8 cellular contexts compared by ENCODE assay signal in the genomic region with DNA sequence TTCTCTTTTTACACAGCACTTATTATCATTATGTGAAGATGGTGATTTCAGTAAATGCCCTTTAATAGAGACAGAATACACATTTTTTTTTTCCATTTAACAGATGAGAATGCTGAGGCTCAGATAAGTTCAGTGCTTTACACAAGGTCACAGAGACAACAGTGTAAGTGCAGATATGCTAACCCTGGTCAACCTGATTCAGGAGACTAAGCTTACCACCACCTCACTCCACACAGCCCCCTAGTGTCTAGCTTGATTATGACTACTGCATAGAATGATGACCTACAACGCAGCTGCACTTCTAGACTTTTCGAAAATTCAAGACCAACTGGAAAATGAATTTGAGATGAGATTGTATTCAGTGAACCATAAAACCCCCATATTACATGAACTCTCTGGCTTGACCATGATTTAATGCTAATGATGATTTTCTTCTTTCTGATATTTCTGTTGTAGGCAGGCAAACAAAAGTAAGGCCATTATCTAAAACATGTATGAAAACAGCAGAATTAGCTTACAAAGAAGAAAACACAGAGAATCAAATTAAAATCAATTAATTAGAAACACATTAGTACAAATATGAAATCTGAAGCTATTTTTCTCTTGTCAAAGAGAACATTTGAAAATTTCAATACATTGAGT.
DNase-seq lines count a peak whose midpoint lies in the region; ATAC-seq and TF ChIP-seq lines count a peak whose summit lies in the region.

No MANE protein-coding gene starts in this region.

- H3K18ac ChIP-seq in IMR-90 (ENCODE audit: low read depth, low read length) = no peak overlapping the region

- no peak overlapping the region for H2AK9ac ChIP-seq in IMR-90 (replicated peaks; ENCODE audit: low read depth, low read length, poor library complexity)

- peak; percentile 66 for ATAC-seq in activated CD4-positive, alpha-beta T cell treated with anti-CD3 and anti-CD28 coated beads for 36 hours
- ATAC-seq in IMR-90 (ENCODE audit: low read depth) = peak; percentile 44; the same call in 1 of the 2 replicates
- ATAC-seq in stimulated activated memory B cell treated with anti-CD40 and anti-IgM and Interleukin-4, amounts not matched to agents 10 μg/mL and 1 μg/mL and 100 μg/mL, for 72 hours = peak; percentile 67

- H3K9me3 Mint-ChIP-seq in activated CD4-positive, alpha-beta T cell treated with anti-CD3 and anti-CD28 coated beads for 36 hours (ENCODE audit: low read depth) = peaks cover 1% of the 10 kb centered on the region
- H3K9me3 Mint-ChIP-seq in stimulated activated memory B cell treated with anti-CD40 and anti-IgM and Interleukin-4, amounts not matched to agents 10 μg/mL and 1 μg/mL and 100 μg/mL, for 72 hours = no peaks in the 10 kb centered on the region
- no peaks in the 10 kb centered on the region for H3K9me3 Mint-ChIP-seq in activated naive CD8-positive, alpha-beta T cell treated with anti-CD3 and anti-CD28 coated beads for 36 hours

- no peaks in the 10 kb centered on the region for H3K36me3 ChIP-seq in IMR-90 (ENCODE audit: control insufficient read depth, insufficient read depth, low read length)

- TF ChIP-seq POLR2A in IMR-90 (IDR thresholded peaks at IDR 0.05; ENCODE audit: low read depth, low read length) = no peak

- peaks cover 8% of the 10 kb centered on the region for H3K27me3 Mint-ChIP-seq in activated CD4-positive, alpha-beta T cell treated with anti-CD3 and anti-CD28 coated beads for 36 hours
- H3K27me3 Mint-ChIP-seq in stimulated activated memory B cell treated with anti-CD40 and anti-IgM and Interleukin-4, amounts not matched to agents 10 μg/mL and 1 μg/mL and 100 μg/mL, for 72 hours = no peaks in the 10 kb centered on the region
- no peaks in the 10 kb centered on the region for H3K27me3 Mint-ChIP-seq in activated naive CD8-positive, alpha-beta T cell treated with anti-CD3 and anti-CD28 coated beads for 36 hours

- H4K8ac ChIP-seq in IMR-90 (ENCODE audit: low read depth in 2 of 2, low read length in 2 of 2) = no peak overlapping the region

- H4K5ac ChIP-seq in IMR-90 (ENCODE audit: low read depth, low read length) = no peak overlapping the region

- in situ Hi-C loops in IMR-90 (cut with MboI; ENCODE audit: low sequenced_read_pairs) = no loop called here

- H2BK20ac ChIP-seq in IMR-90 (ENCODE audit: low read depth, low read length) = no peak overlapping the region

- no peak overlapping the region for H2AK5ac ChIP-seq in IMR-90 (ENCODE audit: low read depth, low read length)

- no peak overlapping the region for H3K4ac ChIP-seq in IMR-90 (ENCODE audit: low read depth, low read length)

- no peak overlapping the region for H3K56ac ChIP-seq in IMR-90 (ENCODE audit: extremely low read depth, insufficient read depth, low read length)

- H3K27ac Mint-ChIP-seq in activated CD4-positive, alpha-beta T cell treated with anti-CD3 and anti-CD28 coated beads for 36 hours = no peak overlapping the region
- H3K27ac Mint-ChIP-seq in stimulated activated memory B cell treated with anti-CD40 and anti-IgM and Interleukin-4, amounts not matched to agents 10 μg/mL and 1 μg/mL and 100 μg/mL, for 72 hours = no peak overlapping the region
- H3K27ac Mint-ChIP-seq in activated naive CD8-positive, alpha-beta T cell treated with anti-CD3 and anti-CD28 coated beads for 36 hours = no peak overlapping the region

- dilution Hi-C loops in IMR-90 (cut with HindIII; ENCODE audit: low sequenced_read_pairs, unreplicated experiment) = no loop called here

- CTCF ChIA-PET in activated CD4-positive, alpha-beta T cell treated with anti-CD3 and anti-CD28 coated beads for 36 hours (lab: Charles Lee) = interaction anchor here (0.6 to 1.8 kb wide), 5 partner anchors 19 to 831 kb away, joined by 3 to 5 read pairs (median 3); no protein-coding TSS in a partner anchor
- CTCF ChIA-PET in IMR-90 (lab: Yijun Ruan, JAX) = interaction anchor here (0.7 to 0.9 kb wide), 2 partner anchors 10 to 12 kb away, joined by 3 read pairs; no protein-coding TSS in a partner anchor

- TF ChIP-seq CTCF in IMR-90 (conservative IDR thresholded peaks at IDR 0.05; ENCODE audit: low read depth, low read length) = peak; percentile 35

- no peak for DNase-seq in activated CD4-positive, alpha-beta T cell treated with anti-CD3 and anti-CD28 coated beads for 36 hours
- DNase-seq in activated CD4-positive, alpha-beta T cell treated with anti-CD3 and anti-CD28 coated beads, Interleukin-2, amount 50 U/mL, for 4 hours = no peak
- peak; percentile 14 for DNase-seq in IMR-90
- DNase-seq in dermis blood vessel endothelial cell = peak; percentile 63
- DNase-seq in SKM-1 treated with dmso at 0.1 percent for 144 hours (lab: John Stamatoyannopoulos, UW; ENCODE audit: unreplicated experiment) = no peak
- DNase-seq in activated naive CD8-positive, alpha-beta T cell treated with anti-CD3 and anti-CD28 coated beads for 36 hours = no peak
- no peak for DNase-seq in nucleus accumbens (lab: John Stamatoyannopoulos, UW)

- no peaks in the 10 kb centered on the region for H3K4me1 ChIP-seq in IMR-90 (ENCODE audit: control insufficient read depth, insufficient read depth, low read length)

- no TSS peak for BruUV-seq in IMR-90 (replicated peaks; lab: Mats Ljungman, UMichigan)

- no peak overlapping the region for H2BK15ac ChIP-seq in IMR-90 (ENCODE audit: low read depth, low read length)

- no peak overlapping the region for H3K27ac ChIP-seq in IMR-90 (ENCODE audit: insufficient read depth, low read length)

- H2AFZ ChIP-seq in IMR-90 (replicated peaks; ENCODE audit: low read length, poor library complexity) = no peak overlapping the region

- no peak overlapping the region for H3K9ac ChIP-seq in IMR-90 (ENCODE audit: low read depth, low read length)

- no peak overlapping the region for H3K4me3 Mint-ChIP-seq in activated CD4-positive, alpha-beta T cell treated with anti-CD3 and anti-CD28 coated beads for 36 hours
- H3K4me3 Mint-ChIP-seq in stimulated activated memory B cell treated with anti-CD40 and anti-IgM and Interleukin-4, amounts not matched to agents 10 μg/mL and 1 μg/mL and 100 μg/mL, for 72 hours = no peak overlapping the region
- no peak overlapping the region for H3K4me3 Mint-ChIP-seq in activated naive CD8-positive, alpha-beta T cell treated with anti-CD3 and anti-CD28 coated beads for 36 hours

- POLR2A ChIA-PET in activated CD4-positive, alpha-beta T cell treated with anti-CD3 and anti-CD28 coated beads for 36 hours (lab: Charles Lee) = no interaction called here
- POLR2A ChIA-PET in IMR-90 (lab: Charles Lee; ENCODE audit: unreplicated experiment) = no interaction called here

- peak; percentile 46; the same call in 1 of the 2 replicates for TF ChIP-seq RAD21 in IMR-90 (IDR thresholded peaks at IDR 0.05; ENCODE audit: low read length)

- no peaks in the 10 kb centered on the region for H3K9me3 ChIP-seq in IMR-90 (ENCODE audit: control insufficient read depth, insufficient read depth, low read length)

- no peaks in the 10 kb centered on the region for H4K20me1 ChIP-seq in IMR-90 (ENCODE audit: insufficient read depth, low read length)

- H3K9me1 ChIP-seq in IMR-90 (ENCODE audit: insufficient read depth, low read length) = no peaks in the 10 kb centered on the region

- WGBS in IMR-90 (ENCODE audit: extremely low coverage in 2 of 2, insufficient read length in 1 of 2), 2 experiments = no CpG with 5 or more reads among the region's 2 CpGs

- H3K79me1 ChIP-seq in IMR-90 (ENCODE audit: low read depth in 1 of 2, low read length in 2 of 2) = no peaks in the 10 kb centered on the region

- H3K4me3 ChIP-seq in IMR-90 (ENCODE audit: insufficient read depth, low read depth, low read length) = no peak overlapping the region

- no peaks in the 10 kb centered on the region for H3K36me3 Mint-ChIP-seq in activated CD4-positive, alpha-beta T cell treated with anti-CD3 and anti-CD28 coated beads for 36 hours (ENCODE audit: low read depth)
- no peaks in the 10 kb centered on the region for H3K36me3 Mint-ChIP-seq in stimulated activated memory B cell treated with anti-CD40 and anti-IgM and Interleukin-4, amounts not matched to agents 10 μg/mL and 1 μg/mL and 100 μg/mL, for 72 hours
- H3K36me3 Mint-ChIP-seq in activated naive CD8-positive, alpha-beta T cell treated with anti-CD3 and anti-CD28 coated beads for 36 hours = no peaks in the 10 kb centered on the region

- no peak overlapping the region for H3K23ac ChIP-seq in IMR-90 (ENCODE audit: low read depth, low read length)

- no peak overlapping the region for H3K4me2 ChIP-seq in IMR-90 (ENCODE audit: low read depth, low read length)

- no peak overlapping the region for H2BK120ac ChIP-seq in IMR-90 (ENCODE audit: low read depth, low read length)

- no peaks in the 10 kb centered on the region for H3K4me1 Mint-ChIP-seq in activated CD4-positive, alpha-beta T cell treated with anti-CD3 and anti-CD28 coated beads for 36 hours
- no peaks in the 10 kb centered on the region for H3K4me1 Mint-ChIP-seq in stimulated activated memory B cell treated with anti-CD40 and anti-IgM and Interleukin-4, amounts not matched to agents 10 μg/mL and 1 μg/mL and 100 μg/mL, for 72 hours
- H3K4me1 Mint-ChIP-seq in activated naive CD8-positive, alpha-beta T cell treated with anti-CD3 and anti-CD28 coated beads for 36 hours = no peaks in the 10 kb centered on the region

- no peak overlapping the region for H4K91ac ChIP-seq in IMR-90 (ENCODE audit: insufficient read depth, low read depth, low read length)

- no peak overlapping the region for H3K14ac ChIP-seq in IMR-90 (replicated peaks; ENCODE audit: low read depth, low read length)

- intact Hi-C loops in activated CD4-positive, alpha-beta T cell treated with anti-CD3 and anti-CD28 coated beads for 36 hours (cut with DNase I, micrococcal nuclease) = loop anchor here in 1 of 2 experiments (10.0 kb wide), 1 partner anchor 850 kb away; no protein-coding TSS in a partner anchor
- intact Hi-C loops in IMR-90 (cut with micrococcal nuclease) = loop anchor here (10.0 kb wide), 1 partner anchor 210 kb away; the partner anchor contains the start of gene EDN1

- no peak overlapping the region for H2BK5ac ChIP-seq in IMR-90 (ENCODE audit: low read depth, low read length, poor library complexity, severe bottlenecking)

- H3K27me3 ChIP-seq in IMR-90 (ENCODE audit: control insufficient read depth, insufficient read depth, low read length) = no peaks in the 10 kb centered on the region

TF ChIP-seq in IMR-90, 13 proteins besides CTCF, POLR2A, EP300 and RAD21:
- TF ChIP-seq SMC3 (IDR thresholded peaks at IDR 0.05; ENCODE audit: low read depth, low read length) (peak; percentile 29; the same call in 1 of the 2 replicates), CEBPB (IDR thresholded peaks at IDR 0.05; ENCODE audit: low read depth, low read length) (no peak)
TF ChIP-seq in IMR-90: peak in this region for 1.

Comparison
In these comparisons a context has a peak if more than half of its experiments do, and no peak if none do; other contexts are left out.
1. DNase-seq: peak in IMR-90 (single experiment) and dermis blood vessel endothelial cell (single experiment); none in activated CD4-positive, alpha-beta T cell treated with anti-CD3 and anti-CD28 coated beads for 36 hours (single experiment), activated CD4-positive, alpha-beta T cell treated with anti-CD3 and anti-CD28 coated beads, Interleukin-2, amount 50 U/mL, for 4 hours (0 of 2), SKM-1 treated with dmso at 0.1 percent for 144 hours (single experiment), activated naive CD8-positive, alpha-beta T cell treated with anti-CD3 and anti-CD28 coated beads for 36 hours (single experiment) and nucleus accumbens (0 of 56).
2. Peak in every context shown above with its lines, with median percentiles within 50 percentile points of each other: ATAC-seq.